8 cellular contexts compared by ENCODE assay signal in the genomic region with DNA sequence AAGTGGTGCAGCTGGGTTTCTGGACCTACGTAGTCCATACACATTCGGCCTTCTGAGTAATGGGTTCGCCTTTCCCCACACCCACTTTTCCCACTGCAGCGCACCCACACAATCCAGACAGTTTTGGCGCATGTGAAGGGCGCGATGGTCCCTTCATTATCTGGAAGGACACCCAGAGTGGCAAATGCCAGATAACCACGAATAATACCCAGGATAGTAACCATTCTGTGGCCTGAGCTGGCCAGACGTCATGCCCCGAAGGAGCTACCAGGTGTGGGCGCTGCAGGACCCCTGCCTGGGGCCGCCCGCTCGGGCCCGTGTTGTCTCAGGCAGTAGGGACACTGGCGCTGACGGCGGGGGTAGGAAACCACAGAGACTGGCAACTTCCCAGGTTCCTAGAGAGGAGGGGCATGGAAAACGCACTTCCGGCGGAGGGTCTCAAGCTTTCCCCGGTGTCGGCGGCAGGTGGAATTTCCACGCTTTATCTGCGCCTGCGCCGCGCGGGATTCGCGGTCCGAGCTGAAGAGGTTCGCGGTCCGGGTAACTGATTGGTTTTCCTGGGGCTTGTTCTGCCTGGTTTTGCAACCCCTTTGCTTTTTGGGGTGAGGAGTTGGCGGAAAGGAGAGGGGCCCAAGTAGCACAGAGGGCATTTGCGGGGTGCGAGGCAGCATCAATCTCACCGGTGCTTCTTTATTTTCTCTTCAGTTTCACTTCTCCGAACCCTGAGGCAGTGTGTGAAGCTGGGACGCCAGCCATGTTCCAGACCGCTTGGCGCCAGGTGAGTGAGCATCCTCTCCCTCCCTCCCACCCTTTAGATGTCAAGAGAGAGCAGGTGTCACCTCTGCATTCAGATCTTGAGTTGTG. TPM values are rescaled to one million over a fixed set of nuclear protein-coding genes. Genes with fewer than 3 reads are reported as not detected.
A peak's percentile ranks its signal among the peaks of the same experiment; 100 is the strongest.
DNase-seq lines count a peak whose midpoint lies in the region; ATAC-seq and TF ChIP-seq lines count a peak whose summit lies in the region.

ZNF620 (plus strand) TSS at position 441 of the 864 bp plus-strand sequence; CDS start at position 755, 314 bp downstream.

- H3K4me3 Mint-ChIP-seq in CD14-positive monocyte = peak within 1 kb of the TSS; percentile 99
- peak within 1 kb of the TSS; percentile 89 to 94 for H3K4me3 Mint-ChIP-seq in activated T-cell treated with anti-CD3 and anti-CD28 coated beads, Interleukin-2, amount 50 U/mL, for 72 hours
- H3K4me3 Mint-ChIP-seq in naive thymus-derived CD4-positive, alpha-beta T cell = peak within 1 kb of the TSS; percentile 86 to 98 (median 97)

- CTCF ChIA-PET in OCI-LY7 (lab: Charles Lee; ENCODE audit: unreplicated experiment) = no interaction called here
- CTCF ChIA-PET in naive thymus-derived CD4-positive, alpha-beta T cell (lab: Charles Lee) = interaction anchor here (0.7 to 1.1 kb wide), 2 partner anchors 32 to 52 kb away, joined by 3 read pairs; no protein-coding TSS in a partner anchor

- ATAC-seq in GM19372 (IDR thresholded peaks at IDR 0.05; ENCODE audit: low read depth, unreplicated experiment) = peak; percentile 72
- peak; percentile 73 for ATAC-seq in HG03571 (IDR thresholded peaks at IDR 0.05; ENCODE audit: unreplicated experiment)
- ATAC-seq in activated T-cell treated with anti-CD3 and anti-CD28 coated beads, Interleukin-2, amount 50 U/mL, for 72 hours (replicated peaks in 1 of 2) = peak; percentile 85
- peak; percentile 82 for ATAC-seq in naive thymus-derived CD4-positive, alpha-beta T cell

- H3K27me3 ChIP-seq in fibroblast of lung (ENCODE audit: control insufficient read depth, insufficient read depth, low read length) = no peaks in the 10 kb centered on the region
- no peaks in the 10 kb centered on the region for H3K27me3 ChIP-seq in naive thymus-derived CD4-positive, alpha-beta T cell (ENCODE audit: control insufficient read depth in 2 of 2, insufficient read depth in 2 of 2, low read length in 2 of 2)

- DNase-seq in CD14-positive monocyte (ENCODE audit: low spot score) (no peak), OCI-LY7 (ENCODE audit: low spot score) (peak; percentile 14), fibroblast of lung (ENCODE audit: low read depth in 2 of 2) (peak; percentile 59 to 62)
- peak; percentile 49 to 52 for DNase-seq in activated T-cell treated with anti-CD3 and anti-CD28 coated beads, Interleukin-2, amount 50 U/mL, for 72 hours
- DNase-seq in naive thymus-derived CD4-positive, alpha-beta T cell = peak; percentile 11 to 57 (median 29)
- peak; percentile 6 to 47 (median 29) for DNase-seq in stimulated activated naive CD4-positive, alpha-beta T cell (lab: John Stamatoyannopoulos, UW)

- peaks cover 0 to 1% (median 0%) of the 10 kb centered on the region in 7 donors for H3K9me3 Mint-ChIP-seq in CD14-positive monocyte
- H3K9me3 Mint-ChIP-seq in activated T-cell treated with anti-CD3 and anti-CD28 coated beads, Interleukin-2, amount 50 U/mL, for 72 hours = no peaks in the 10 kb centered on the region
- H3K9me3 Mint-ChIP-seq in naive thymus-derived CD4-positive, alpha-beta T cell = no peaks in the 10 kb centered on the region

- no peaks in the 10 kb centered on the region for H3K36me3 Mint-ChIP-seq in CD14-positive monocyte
- peaks cover 3 to 18% of the 10 kb centered on the region in 2 donors for H3K36me3 Mint-ChIP-seq in activated T-cell treated with anti-CD3 and anti-CD28 coated beads, Interleukin-2, amount 50 U/mL, for 72 hours (ENCODE audit: insufficient read depth in 2 of 2)
- peaks cover 0 to 23% (median 9%) of the 10 kb centered on the region in 5 donors for H3K36me3 Mint-ChIP-seq in naive thymus-derived CD4-positive, alpha-beta T cell

- intact Hi-C loops in CD14-positive monocyte (cut with micrococcal nuclease) (no loop called here), OCI-LY7 (cut with micrococcal nuclease; ENCODE audit: unreplicated experiment) (no loop called here)
- intact Hi-C loops in naive thymus-derived CD4-positive, alpha-beta T cell (cut with micrococcal nuclease) = loop anchor here (1.0 kb wide), 4 partner anchors 18 to 53 kb away; partner anchors contain the start of genes ZNF619 (in 2 of the 2), ZNF621 (in 2 of the 2) and RPL14 (in 1 of the 2)

- no peak within 1 kb of the TSS for H3K27ac ChIP-seq in OCI-LY7 (ENCODE audit: low read depth, low read length, poor library complexity, severe bottlenecking)
- peak within 1 kb of the TSS; percentile 56 for H3K27ac ChIP-seq in fibroblast of lung (ENCODE audit: insufficient read depth, low read length)
- H3K27ac ChIP-seq in naive thymus-derived CD4-positive, alpha-beta T cell (ENCODE audit: low read depth, low read length) = peak within 1 kb of the TSS; percentile 61

- H3K4me2 ChIP-seq in OCI-LY7 (ENCODE audit: low read length) (peak within 1 kb of the TSS; percentile 46; the same call in 1 of the 2 replicates), fibroblast of lung (ENCODE audit: extremely low read depth, insufficient read depth, low read length) (peak within 1 kb of the TSS; percentile 79)

- BruUV-seq in OCI-LY7 (replicated peaks; lab: Mats Ljungman, UMichigan) = no TSS peak

- peak within 1 kb of the TSS; percentile 33 to 82 (median 59) for H3K27ac Mint-ChIP-seq in CD14-positive monocyte
- peak within 1 kb of the TSS; percentile 91 for H3K27ac Mint-ChIP-seq in activated T-cell treated with anti-CD3 and anti-CD28 coated beads, Interleukin-2, amount 50 U/mL, for 72 hours
- peak within 1 kb of the TSS; percentile 67 to 94 (median 86) for H3K27ac Mint-ChIP-seq in naive thymus-derived CD4-positive, alpha-beta T cell

- H3K9me3 ChIP-seq in OCI-LY7 (ENCODE audit: low read length) (no peaks in the 10 kb centered on the region), fibroblast of lung (ENCODE audit: control insufficient read depth, insufficient read depth, low read depth, low read length) (no peaks in the 10 kb centered on the region)
- no peaks in the 10 kb centered on the region for H3K9me3 ChIP-seq in naive thymus-derived CD4-positive, alpha-beta T cell (ENCODE audit: control insufficient read depth in 2 of 3, low read length in 3 of 3)

- H3K4me3 ChIP-seq in OCI-LY7 (ENCODE audit: low read depth, low read length, poor library complexity, severe bottlenecking) (no peak within 1 kb of the TSS), fibroblast of lung (replicated peaks in 1 of 4; ENCODE audit: control extremely low read depth in 1 of 4, insufficient read depth in 1 of 4, low read depth in 3 of 4, low read length in 4 of 4) (peak within 1 kb of the TSS; percentile 46 to 75 (median 62))
- peak within 1 kb of the TSS; percentile 88 for H3K4me3 ChIP-seq in naive thymus-derived CD4-positive, alpha-beta T cell (ENCODE audit: low read length)

- no peaks in the 10 kb centered on the region for H4K20me1 ChIP-seq in OCI-LY7 (ENCODE audit: insufficient read depth, low read length)
- H4K20me1 ChIP-seq in fibroblast of lung (ENCODE audit: control insufficient read depth, extremely low read depth, insufficient read depth, low read length) = no peaks in the 10 kb centered on the region

- no peaks in the 10 kb centered on the region for H3K9me2 ChIP-seq in OCI-LY7 (ENCODE audit: insufficient read depth, low read length)

- peaks cover 18% of the 10 kb centered on the region for H3K4me1 Mint-ChIP-seq in CD14-positive monocyte
- peaks cover 21% of the 10 kb centered on the region for H3K4me1 Mint-ChIP-seq in activated T-cell treated with anti-CD3 and anti-CD28 coated beads, Interleukin-2, amount 50 U/mL, for 72 hours (ENCODE audit: low read depth)
- H3K4me1 Mint-ChIP-seq in naive thymus-derived CD4-positive, alpha-beta T cell = peaks cover 6 to 27% (median 9%) of the 10 kb centered on the region in 7 donors

- H3K27me3 Mint-ChIP-seq in CD14-positive monocyte (ENCODE audit: low read depth in 3 of 3) = peaks cover 1 to 16% (median 10%) of the 10 kb centered on the region in 3 donors
- H3K27me3 Mint-ChIP-seq in activated T-cell treated with anti-CD3 and anti-CD28 coated beads, Interleukin-2, amount 50 U/mL, for 72 hours (ENCODE audit: low read depth) = no peaks in the 10 kb centered on the region
- H3K27me3 Mint-ChIP-seq in naive thymus-derived CD4-positive, alpha-beta T cell = peaks cover 0 to 12% (median 0%) of the 10 kb centered on the region in 5 donors

- TF ChIP-seq CTCF in CD14-positive monocyte (IDR thresholded peaks at IDR 0.05) = peak; percentile 23
- no peak for TF ChIP-seq CTCF in OCI-LY7 (conservative IDR thresholded peaks at IDR 0.05; ENCODE audit: low read length)
- TF ChIP-seq CTCF in fibroblast of lung (conservative IDR thresholded peaks at IDR 0.05 in 1 of 2, IDR thresholded peaks at IDR 0.05 in 1 of 2; ENCODE audit: low read depth in 1 of 2, low read length in 2 of 2) = peak in 1 of 2 donors; percentile 38

- POLR2A ChIA-PET in OCI-LY7 (lab: Charles Lee) = interaction anchor here (0.6 kb wide), 2 partner anchors 18 to 65 kb away, joined by 3 read pairs; no protein-coding TSS in a partner anchor
- POLR2A ChIA-PET in naive thymus-derived CD4-positive, alpha-beta T cell (lab: Charles Lee) = interaction anchor here (0.6 to 2.1 kb wide), 4 partner anchors 17 to 48 kb away, joined by 3 to 14 read pairs (median 8); partner anchors contain the start of genes RPL14, ZNF619 and ZNF621

- no peaks in the 10 kb centered on the region for H3K36me3 ChIP-seq in OCI-LY7 (ENCODE audit: insufficient read depth, low read length)
- no peaks in the 10 kb centered on the region for H3K36me3 ChIP-seq in fibroblast of lung (ENCODE audit: control insufficient read depth, insufficient read depth, low read length)
- no peaks in the 10 kb centered on the region for H3K36me3 ChIP-seq in naive thymus-derived CD4-positive, alpha-beta T cell (ENCODE audit: control insufficient read depth in 2 of 3, insufficient read depth in 3 of 3, low read length in 3 of 3)

- H3K4me1 ChIP-seq in OCI-LY7 (ENCODE audit: insufficient read depth, low read length, poor library complexity, severe bottlenecking) = no peaks in the 10 kb centered on the region
- peaks cover 6% of the 10 kb centered on the region for H3K4me1 ChIP-seq in fibroblast of lung (ENCODE audit: control insufficient read depth, extremely low read depth, insufficient read depth, low read length)
- H3K4me1 ChIP-seq in naive thymus-derived CD4-positive, alpha-beta T cell (ENCODE audit: control insufficient read depth in 2 of 2, insufficient read depth in 2 of 2, low read length in 2 of 2) = peaks cover 5% of the 10 kb centered on the region in 2 donors

- no peaks in the 10 kb centered on the region for H3K79me2 ChIP-seq in OCI-LY7 (ENCODE audit: insufficient read depth, low read depth, low read length)
- no peaks in the 10 kb centered on the region for H3K79me2 ChIP-seq in fibroblast of lung (ENCODE audit: control insufficient read depth, insufficient read depth, low read length)

- peak within 1 kb of the TSS; percentile 45 for H3K9ac ChIP-seq in fibroblast of lung (ENCODE audit: insufficient read depth, low read length)

- H2AFZ ChIP-seq in OCI-LY7 (ENCODE audit: low read length) (no peak within 1 kb of the TSS), fibroblast of lung (ENCODE audit: low read length) (peak within 1 kb of the TSS; percentile 86)

RNA-seq across cellular contexts. Expression of gene ZNF620, which starts in this region (rescaled TPM):
- polyA plus RNA-seq in CD14-positive monocyte = under 1 TPM; 0.27 to 0.37 TPM
- total RNA-seq in OCI-LY7 (2014; rRNA removed; shearing (Covaris generic)) = not detected in 2 replicates
- total RNA-seq in OCI-LY7 (2022) = 0.27 and 0.65 TPM in 2 replicates
- total RNA-seq in activated T-cell treated with anti-CD3 and anti-CD28 coated beads, Interleukin-2, amount 50 U/mL, for 72 hours = 1 to 10 TPM; 5.8 to 7.4 TPM
- total RNA-seq in fibroblast of lung = 1.3 and 1.5 TPM in 2 replicates
- polyA plus RNA-seq in fibroblast of lung = 0.44 and 0.51 TPM in 2 replicates
- 0.37 and 0.84 TPM in 2 replicates for polyA plus RNA-seq in fibroblast of lung (2012)
- not detected in 2 replicates for polyA minus RNA-seq in fibroblast of lung (ENCODE audit: low replicate concordance)
- 1 to 10 TPM; 1.3 to 6.4 (median 3.3) TPM for total RNA-seq in naive thymus-derived CD4-positive, alpha-beta T cell
- 1 to 10 TPM; 3.6 to 3.8 TPM for polyA plus RNA-seq in naive thymus-derived CD4-positive, alpha-beta T cell

Comparison
In these comparisons a context has a peak if more than half of its experiments do, and no peak if none do; other contexts are left out.
1. Peak in DNase-seq and H3K4me2 ChIP-seq in OCI-LY7; RNA of the gene not detected or under 1 TPM.
2. intact Hi-C loops: an anchor here in naive thymus-derived CD4-positive, alpha-beta T cell (1.0 kb wide); none called in CD14-positive monocyte and OCI-LY7.